Comparison of ENCODE assay signal across 8 cellular contexts in the genomic region with DNA sequence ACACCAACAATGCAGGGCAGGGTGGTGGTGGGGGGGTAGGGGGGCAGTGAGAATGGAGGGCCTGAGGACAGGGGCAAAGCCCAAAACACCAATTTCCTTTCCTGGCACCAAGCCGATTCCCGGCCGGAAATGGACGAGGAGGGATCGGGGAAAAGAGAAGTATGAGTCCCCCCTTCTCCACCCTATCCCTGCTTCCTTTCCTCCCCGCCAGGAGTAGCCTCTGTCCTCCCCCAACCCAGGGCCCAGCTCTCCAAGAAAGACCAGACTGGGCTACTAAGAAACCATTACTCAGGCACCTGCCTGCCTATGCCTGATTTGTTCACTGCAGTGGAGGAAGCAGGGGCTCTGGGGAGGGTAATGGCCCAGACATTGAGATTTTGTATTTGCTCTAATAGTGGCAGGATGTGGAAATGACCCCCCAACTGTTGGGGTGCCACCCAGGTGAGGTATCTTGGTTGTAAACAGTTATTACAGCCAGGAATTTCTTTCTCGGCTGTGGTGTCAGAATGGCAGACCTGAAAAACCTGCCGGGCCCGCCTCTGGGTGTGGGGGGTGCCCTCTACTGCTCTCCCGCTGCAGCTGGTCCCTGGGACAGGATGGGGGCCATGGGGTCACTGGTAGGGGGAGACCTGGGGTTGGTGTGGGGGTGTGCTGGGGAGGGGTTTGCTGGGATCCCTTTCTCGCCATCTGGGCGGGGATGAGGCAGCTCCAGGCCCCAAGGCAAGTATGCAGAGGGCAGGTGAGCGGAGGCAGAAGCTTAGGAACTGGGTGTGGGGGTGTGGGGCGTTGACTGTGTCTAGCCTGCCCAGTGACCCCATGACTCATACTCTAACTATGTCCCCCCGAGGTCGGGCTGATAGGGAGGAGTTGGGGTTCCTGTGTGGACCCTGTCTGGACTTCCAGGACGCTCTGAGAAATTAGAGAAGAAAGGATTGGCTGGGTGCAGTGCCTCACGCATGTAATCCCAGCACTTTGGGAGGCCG. TPM values are rescaled to one million over a fixed set of nuclear protein-coding genes. Genes with fewer than 3 reads are reported as not detected.
DNase-seq lines count a peak whose midpoint lies in the region; ATAC-seq and TF ChIP-seq lines count a peak whose summit lies in the region.
"Had no signal": no experiment of that assay in that cellular context is flagged by ENCODE, and none has a peak within 500 bp of the region (broad histone marks: within the 10 kb centered on the region; RNA-seq: fewer than 3 reads in every experiment).

No MANE protein-coding gene starts in this region.

- no peak for TF ChIP-seq POLR2A in thyroid gland (IDR thresholded peaks at IDR 0.05)

- H3K27me3 Mint-ChIP-seq in activated CD4-positive, alpha-beta T cell treated with anti-CD3 and anti-CD28 coated beads, Interleukin-2, amount 10 ng/mL, durations not matched to agents 7 days and 5 days, result no peaks in the 10 kb centered on the region
- no peaks in the 10 kb centered on the region for H3K27me3 Mint-ChIP-seq in activated naive CD4-positive, alpha-beta T cell treated with anti-CD3 and anti-CD28 coated beads, Interleukin-2, amount 10 ng/mL, durations not matched to agents 7 days and 5 days

- ATAC-seq in RWPE2 (ENCODE audit: low read depth), result peak; percentile 60

- 29% methylated on average over 7 to 12 of the region's 19 CpGs for WGBS in thyroid gland, 2 donors

- peaks cover 14% of the 10 kb centered on the region for H3K36me3 ChIP-seq in RWPE2 (ENCODE audit: low read depth)
- no peaks in the 10 kb centered on the region for H3K36me3 ChIP-seq in iPS-20b (ENCODE audit: insufficient read depth, low read depth, low read length)
- H3K36me3 ChIP-seq in thyroid gland, result no peaks in the 10 kb centered on the region
- H3K36me3 ChIP-seq in HAP-1 (replicated peaks), result no peaks in the 10 kb centered on the region; the same call in 1 of the 2 replicates
- H3K36me3 ChIP-seq: ovary had no signal

- peak overlapping the region; percentile 49 for H3K4me3 ChIP-seq in RWPE2 (ENCODE audit: severe bottlenecking)
- peak overlapping the region; percentile 60 for H3K4me3 ChIP-seq in iPS-20b (ENCODE audit: low read length)
- H3K4me3 ChIP-seq in thyroid gland (replicated peaks in 1 of 3), result peak overlapping the region in 2 of 3 donors; percentile 6 to 36
- no peak overlapping the region for H3K4me3 ChIP-seq in HAP-1

- no peak overlapping the region for H3K27ac Mint-ChIP-seq in activated CD4-positive, alpha-beta T cell treated with anti-CD3 and anti-CD28 coated beads, Interleukin-2, amount 10 ng/mL, durations not matched to agents 7 days and 5 days
- H3K27ac Mint-ChIP-seq in activated naive CD4-positive, alpha-beta T cell treated with anti-CD3 and anti-CD28 coated beads, Interleukin-2, amount 10 ng/mL, durations not matched to agents 7 days and 5 days, result no peak overlapping the region
- H3K27ac Mint-ChIP-seq: activated T-helper 2 cell treated with anti-CD3 and anti-CD28 coated beads, Interferon-gamma antibody, Interleukin-2, Interleukin-4, amounts not matched to agents 10 μg/mL and 5 μg/mL and 100 μg/mL, durations not matched to agents 14 hours and 24 hours and 36 hours had no signal

- in situ Hi-C loops in HAP-1 (cut with MboI; ENCODE audit: low sequenced_read_pairs), result no loop called here

- no peaks in the 10 kb centered on the region for H3K4me1 ChIP-seq in RWPE2 (ENCODE audit: insufficient read depth, poor library complexity, severe bottlenecking)
- no peaks in the 10 kb centered on the region; the same call in 1 of the 2 replicates for H3K4me1 ChIP-seq in iPS-20b (ENCODE audit: insufficient read depth, low read length)
- no peaks in the 10 kb centered on the region for H3K4me1 ChIP-seq in thyroid gland
- H3K4me1 ChIP-seq in HAP-1, result no peaks in the 10 kb centered on the region

- H3K36me3 Mint-ChIP-seq in activated CD4-positive, alpha-beta T cell treated with anti-CD3 and anti-CD28 coated beads, Interleukin-2, amount 10 ng/mL, durations not matched to agents 7 days and 5 days (ENCODE audit: low read depth), result no peaks in the 10 kb centered on the region
- H3K36me3 Mint-ChIP-seq in activated naive CD4-positive, alpha-beta T cell treated with anti-CD3 and anti-CD28 coated beads, Interleukin-2, amount 10 ng/mL, durations not matched to agents 7 days and 5 days, result no peaks in the 10 kb centered on the region

- no peak for DNase-seq in RWPE2 (ENCODE audit: low spot score)
- DNase-seq in thyroid gland, result peak in 1 of 2 donors; percentile 22
- no peak for DNase-seq in HAP-1 (ENCODE audit: low spot score in 2 of 2)
- no peak for DNase-seq in activated CD4-positive, alpha-beta T cell treated with anti-CD3 and anti-CD28 coated beads, Interleukin-2, amount 10 ng/mL, durations not matched to agents 7 days and 5 days
- no peak for DNase-seq in activated naive CD4-positive, alpha-beta T cell treated with anti-CD3 and anti-CD28 coated beads, Interleukin-2, amount 10 ng/mL, durations not matched to agents 7 days and 5 days
- DNase-seq: ovary had no signal

- H3K27ac ChIP-seq in RWPE2 (ENCODE audit: poor library complexity, severe bottlenecking) (peak overlapping the region; percentile 85), iPS-20b (ENCODE audit: low read length) (no peak overlapping the region), thyroid gland (peak overlapping the region in 2 of 3 donors; percentile 18 to 36)
- H3K27ac ChIP-seq: ovary had no signal

- no peak for TF ChIP-seq CTCF in RWPE2 (IDR thresholded peaks at IDR 0.05; ENCODE audit: poor library complexity, severe bottlenecking)
- no peak for TF ChIP-seq CTCF in thyroid gland (IDR thresholded peaks at IDR 0.05)

- POLR2A ChIA-PET in activated CD4-positive, alpha-beta T cell treated with anti-CD3 and anti-CD28 coated beads, Interleukin-2, amount 10 ng/mL, durations not matched to agents 7 days and 5 days (lab: Charles Lee), result no interaction called here

- no peak overlapping the region for H3K4me3 Mint-ChIP-seq in activated CD4-positive, alpha-beta T cell treated with anti-CD3 and anti-CD28 coated beads, Interleukin-2, amount 10 ng/mL, durations not matched to agents 7 days and 5 days
- H3K4me3 Mint-ChIP-seq in activated naive CD4-positive, alpha-beta T cell treated with anti-CD3 and anti-CD28 coated beads, Interleukin-2, amount 10 ng/mL, durations not matched to agents 7 days and 5 days, result no peak overlapping the region

- no peaks in the 10 kb centered on the region for H3K9me3 Mint-ChIP-seq in activated CD4-positive, alpha-beta T cell treated with anti-CD3 and anti-CD28 coated beads, Interleukin-2, amount 10 ng/mL, durations not matched to agents 7 days and 5 days
- no peaks in the 10 kb centered on the region for H3K9me3 Mint-ChIP-seq in activated naive CD4-positive, alpha-beta T cell treated with anti-CD3 and anti-CD28 coated beads, Interleukin-2, amount 10 ng/mL, durations not matched to agents 7 days and 5 days
- H3K9me3 Mint-ChIP-seq: activated T-helper 2 cell treated with anti-CD3 and anti-CD28 coated beads, Interferon-gamma antibody, Interleukin-2, Interleukin-4, amounts not matched to agents 10 μg/mL and 5 μg/mL and 100 μg/mL, durations not matched to agents 14 hours and 24 hours and 36 hours had no signal

- H3K9me3 ChIP-seq in RWPE2 (ENCODE audit: severe bottlenecking) (no peaks in the 10 kb centered on the region), iPS-20b (ENCODE audit: insufficient read depth, low read depth, low read length) (no peaks in the 10 kb centered on the region), thyroid gland (no peaks in the 10 kb centered on the region), HAP-1 (0 out of 2 replicates have a peak, but pooled peaks cover 5% of the 10 kb centered on the region)
- H3K9me3 ChIP-seq: ovary had no signal

- CTCF ChIA-PET in activated CD4-positive, alpha-beta T cell treated with anti-CD3 and anti-CD28 coated beads, Interleukin-2, amount 10 ng/mL, durations not matched to agents 7 days and 5 days (lab: Charles Lee), result no interaction called here
- CTCF ChIA-PET in activated naive CD4-positive, alpha-beta T cell treated with anti-CD3 and anti-CD28 coated beads, Interleukin-2, amount 10 ng/mL, durations not matched to agents 7 days and 5 days (lab: Charles Lee), result no interaction called here

- H3K9ac ChIP-seq in iPS-20b (ENCODE audit: low read depth, low read length), result peak overlapping the region; percentile 7; the same call in 1 of the 2 replicates

- peaks cover 15% of the 10 kb centered on the region for H3K4me1 Mint-ChIP-seq in activated CD4-positive, alpha-beta T cell treated with anti-CD3 and anti-CD28 coated beads, Interleukin-2, amount 10 ng/mL, durations not matched to agents 7 days and 5 days
- H3K4me1 Mint-ChIP-seq in activated naive CD4-positive, alpha-beta T cell treated with anti-CD3 and anti-CD28 coated beads, Interleukin-2, amount 10 ng/mL, durations not matched to agents 7 days and 5 days, result peaks cover 9% of the 10 kb centered on the region

- H3K27me3 ChIP-seq in RWPE2 (ENCODE audit: insufficient read depth, poor library complexity, severe bottlenecking) (no peaks in the 10 kb centered on the region), iPS-20b (ENCODE audit: insufficient read depth, low read length) (no peaks in the 10 kb centered on the region), thyroid gland (no peaks in the 10 kb centered on the region), HAP-1 (ENCODE audit: low read depth) (no peaks in the 10 kb centered on the region)
- H3K27me3 ChIP-seq: ovary had no signal

- intact Hi-C loops in thyroid gland (cut with DNase I), result no loop called here

RNA-seq across cellular contexts. Expression of gene CCDC120, which starts 0.7 kb away (rescaled TPM):
- 10 to 100 TPM in 1 of 4 donors, 1 to 10 TPM in 3; 5.1 to 14.4 (median 6.3) TPM for total RNA-seq in thyroid gland
- total RNA-seq in activated CD4-positive, alpha-beta T cell treated with anti-CD3 and anti-CD28 coated beads, Interleukin-2, amount 10 ng/mL, durations not matched to agents 7 days and 5 days, result 1 to 10 TPM; 5.5 to 5.9 TPM

RNA-seq across cellular contexts. Expression of gene PRAF2, which starts 14.3 kb away (rescaled TPM):
- 10 to 100 TPM; 19.2 to 32.9 (median 22.1) TPM for total RNA-seq in thyroid gland
- 10 to 100 TPM; 24.7 to 27.1 TPM for total RNA-seq in activated CD4-positive, alpha-beta T cell treated with anti-CD3 and anti-CD28 coated beads, Interleukin-2, amount 10 ng/mL, durations not matched to agents 7 days and 5 days

RNA-seq across cellular contexts. Expression of gene TFE3, which starts 16.3 kb away (rescaled TPM):
- 100 to 1,000 TPM in 3 of 4 donors, 10 to 100 TPM in 1; 68.4 to 160 (median 118) TPM for total RNA-seq in thyroid gland
- 10 to 100 TPM; 25.7 to 26.8 TPM for total RNA-seq in activated CD4-positive, alpha-beta T cell treated with anti-CD3 and anti-CD28 coated beads, Interleukin-2, amount 10 ng/mL, durations not matched to agents 7 days and 5 days

RNA-seq across cellular contexts. Expression of gene WDR45, which starts 20.2 kb away (rescaled TPM):
- 100 to 1,000 TPM in 3 of 4 donors, 10 to 100 TPM in 1; 99.8 to 184 (median 106) TPM for total RNA-seq in thyroid gland
- 10 to 100 TPM; 44.0 to 48.6 TPM for total RNA-seq in activated CD4-positive, alpha-beta T cell treated with anti-CD3 and anti-CD28 coated beads, Interleukin-2, amount 10 ng/mL, durations not matched to agents 7 days and 5 days

RNA-seq across cellular contexts. Expression of gene GRIPAP1, which starts 57.4 kb away (rescaled TPM):
- 10 to 100 TPM; 30.6 to 33.9 (median 33.4) TPM for total RNA-seq in thyroid gland
- total RNA-seq in activated CD4-positive, alpha-beta T cell treated with anti-CD3 and anti-CD28 coated beads, Interleukin-2, amount 10 ng/mL, durations not matched to agents 7 days and 5 days, result 10 to 100 TPM; 73.2 to 91.2 TPM
